In the genomic region with DNA sequence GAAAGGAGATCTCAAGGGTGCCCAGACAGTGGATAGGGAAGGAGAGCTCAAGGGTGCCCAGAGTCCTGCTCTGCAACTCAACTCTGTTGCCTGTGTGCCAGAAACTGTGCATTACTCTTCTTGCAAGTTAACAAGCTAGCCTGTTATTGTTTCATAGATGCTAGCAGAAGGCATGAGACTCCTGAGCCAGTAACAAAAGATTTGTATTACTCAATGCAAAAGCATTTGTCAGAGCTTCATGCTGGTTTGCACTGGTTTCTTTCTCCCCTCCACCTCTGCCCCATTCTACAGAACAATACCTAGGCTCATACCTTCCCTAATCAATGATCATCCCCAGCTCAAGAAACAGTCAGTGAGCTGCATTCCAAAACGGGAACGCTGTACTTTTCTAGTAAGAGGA, we compare ENCODE assay signal across 1 cellular context.
TF ChIP-seq lines count a peak whose summit lies in the region.

No MANE protein-coding gene starts in this region.

TF ChIP-seq in WTC11, 78 proteins besides CTCF, POLR2A, EP300 and RAD21 (continued from another document):
- TF ChIP-seq HMGXB4 (CRISPR knock-in tag; IDR thresholded peaks at IDR 0.05) (no peak), TCF7 (CRISPR knock-in tag; IDR thresholded peaks at IDR 0.05; ENCODE audit: low read depth) (no peak), ZNF219 (CRISPR knock-in tag; IDR thresholded peaks at IDR 0.05; ENCODE audit: borderline replicate concordance) (no peak), ATF1 (CRISPR knock-in tag; IDR thresholded peaks at IDR 0.05) (no peak), NR2C2 (CRISPR knock-in tag; IDR thresholded peaks at IDR 0.05) (no peak), GABPB1 (CRISPR knock-in tag; IDR thresholded peaks at IDR 0.05) (no peak)
- TF ChIP-seq, protein P1, sequence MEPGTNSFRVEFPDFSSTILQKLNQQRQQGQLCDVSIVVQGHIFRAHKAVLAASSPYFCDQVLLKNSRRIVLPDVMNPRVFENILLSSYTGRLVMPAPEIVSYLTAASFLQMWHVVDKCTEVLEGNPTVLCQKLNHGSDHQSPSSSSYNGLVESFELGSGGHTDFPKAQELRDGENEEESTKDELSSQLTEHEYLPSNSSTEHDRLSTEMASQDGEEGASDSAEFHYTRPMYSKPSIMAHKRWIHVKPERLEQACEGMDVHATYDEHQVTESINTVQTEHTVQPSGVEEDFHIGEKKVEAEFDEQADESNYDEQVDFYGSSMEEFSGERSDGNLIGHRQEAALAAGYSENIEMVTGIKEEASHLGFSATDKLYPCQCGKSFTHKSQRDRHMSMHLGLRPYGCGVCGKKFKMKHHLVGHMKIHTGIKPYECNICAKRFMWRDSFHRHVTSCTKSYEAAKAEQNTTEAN (CRISPR knock-in tag; IDR thresholded peaks at IDR 0.05), result no peak
- TF ChIP-seq, protein P2, sequence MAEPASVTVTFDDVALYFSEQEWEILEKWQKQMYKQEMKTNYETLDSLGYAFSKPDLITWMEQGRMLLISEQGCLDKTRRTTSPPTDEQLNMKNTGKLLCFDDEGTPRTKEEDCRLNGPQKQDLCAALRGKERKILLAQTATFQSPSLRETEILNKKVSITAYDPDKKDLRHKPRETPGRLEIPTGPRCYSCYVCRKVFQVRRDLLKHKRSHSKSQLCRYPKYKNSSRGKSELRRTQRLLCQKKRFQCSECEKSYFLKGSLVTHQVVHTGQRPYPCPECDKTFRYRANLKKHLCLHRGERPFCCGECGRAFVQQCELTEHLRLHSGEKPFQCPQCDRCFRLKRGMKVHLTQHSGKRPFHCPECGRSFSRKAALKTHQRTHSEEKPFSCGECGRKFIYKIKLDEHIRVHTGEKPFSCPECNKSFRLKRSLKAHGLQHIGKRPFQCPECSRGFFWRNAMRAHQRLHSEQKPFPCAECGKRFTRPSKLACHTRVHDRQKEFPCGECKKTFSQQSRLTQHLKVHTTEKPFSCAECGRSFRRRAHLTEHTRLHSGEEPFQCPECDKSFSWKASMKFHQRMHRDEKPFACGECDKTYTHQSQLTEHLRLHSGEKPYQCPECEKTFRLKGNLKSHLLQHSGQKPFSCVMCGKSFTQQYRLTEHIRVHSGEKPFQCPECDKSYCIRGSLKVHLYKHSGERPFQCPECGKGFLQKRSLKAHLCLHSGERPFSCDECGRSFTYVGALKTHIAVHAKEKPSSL (CRISPR knock-in tag; conservative IDR thresholded peaks at IDR 0.05), result no peak
- TF ChIP-seq, protein P3, sequence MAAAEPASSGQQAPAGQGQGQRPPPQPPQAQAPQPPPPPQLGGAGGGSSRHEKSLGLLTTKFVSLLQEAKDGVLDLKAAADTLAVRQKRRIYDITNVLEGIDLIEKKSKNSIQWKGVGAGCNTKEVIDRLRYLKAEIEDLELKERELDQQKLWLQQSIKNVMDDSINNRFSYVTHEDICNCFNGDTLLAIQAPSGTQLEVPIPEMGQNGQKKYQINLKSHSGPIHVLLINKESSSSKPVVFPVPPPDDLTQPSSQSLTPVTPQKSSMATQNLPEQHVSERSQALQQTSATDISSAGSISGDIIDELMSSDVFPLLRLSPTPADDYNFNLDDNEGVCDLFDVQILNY (CRISPR knock-in tag; IDR thresholded peaks at IDR 0.05), result no peak
TF ChIP-seq in WTC11: peak in this region for 0.
